ENCODE assay signal across 8 cellular contexts in genomic region chr10:79093658-79094411, GRCh38.
DNase-seq lines count a peak whose midpoint lies in the region; ATAC-seq and TF ChIP-seq lines count a peak whose summit lies in the region.

No MANE protein-coding gene starts in this region.

- peaks cover 11% of the 10 kb centered on the region for H3K27me3 Mint-ChIP-seq in activated naive CD4-positive, alpha-beta T cell treated with anti-CD3 and anti-CD28 coated beads, Interleukin-2, amount 10 ng/mL, durations not matched to agents 7 days and 5 days

- no peak overlapping the region for H3K4me3 Mint-ChIP-seq in activated naive CD4-positive, alpha-beta T cell treated with anti-CD3 and anti-CD28 coated beads, Interleukin-2, amount 10 ng/mL, durations not matched to agents 7 days and 5 days

- no peaks in the 10 kb centered on the region for H3K9me3 Mint-ChIP-seq in activated naive CD4-positive, alpha-beta T cell treated with anti-CD3 and anti-CD28 coated beads, Interleukin-2, amount 10 ng/mL, durations not matched to agents 7 days and 5 days

- DNase-seq in activated naive CD4-positive, alpha-beta T cell treated with anti-CD3 and anti-CD28 coated beads, Interleukin-2, amount 10 ng/mL, durations not matched to agents 7 days and 5 days: no peak
- no peak for DNase-seq in activated naive CD4-positive, alpha-beta T cell treated with anti-CD3 and anti-CD28 coated beads, Interleukin-2, amount 50 U/mL, for 16 hours
- DNase-seq in NOMO-1 treated with dmso at 0.1 percent for 144 hours (lab: John Stamatoyannopoulos, UW; ENCODE audit: unreplicated experiment): peak; percentile 78
- DNase-seq in fibroblast of mammary gland (ENCODE audit: low read depth): peak; percentile 65
- DNase-seq in putamen (ENCODE audit: low spot score): peak; percentile 16
- no peak for DNase-seq in AG20443 (ENCODE audit: low spot score)
- DNase-seq in activated T-cell treated with anti-CD3 and anti-CD28 coated beads, Interleukin-2, amount 50 U/mL, for 1 hour: no peak

- H3K36me3 Mint-ChIP-seq in activated naive CD4-positive, alpha-beta T cell treated with anti-CD3 and anti-CD28 coated beads, Interleukin-2, amount 10 ng/mL, durations not matched to agents 7 days and 5 days: no peaks in the 10 kb centered on the region

- CTCF ChIA-PET in activated naive CD4-positive, alpha-beta T cell treated with anti-CD3 and anti-CD28 coated beads, Interleukin-2, amount 10 ng/mL, durations not matched to agents 7 days and 5 days (lab: Charles Lee): no interaction called here

- ATAC-seq in HG03025 (IDR thresholded peaks at IDR 0.05; ENCODE audit: low FRiP score, unreplicated experiment): no peak

- H3K4me3 ChIP-seq in fibroblast of mammary gland (ENCODE audit: control insufficient read depth, low read depth, low read length): no peak overlapping the region

- TF ChIP-seq CTCF in fibroblast of mammary gland (conservative IDR thresholded peaks at IDR 0.05; ENCODE audit: control insufficient read depth, insufficient read depth, low read depth, low read length): no peak

- H3K4me1 Mint-ChIP-seq in activated naive CD4-positive, alpha-beta T cell treated with anti-CD3 and anti-CD28 coated beads, Interleukin-2, amount 10 ng/mL, durations not matched to agents 7 days and 5 days: peaks cover 19% of the 10 kb centered on the region

- peak overlapping the region; percentile 19 for H3K27ac Mint-ChIP-seq in activated naive CD4-positive, alpha-beta T cell treated with anti-CD3 and anti-CD28 coated beads, Interleukin-2, amount 10 ng/mL, durations not matched to agents 7 days and 5 days

Comparison
In these comparisons a context has a peak if more than half of its experiments do, and no peak if none do; other contexts are left out.
1. DNase-seq: peak in NOMO-1 treated with dmso at 0.1 percent for 144 hours (single experiment), fibroblast of mammary gland (single experiment) and putamen (single experiment); none in activated naive CD4-positive, alpha-beta T cell treated with anti-CD3 and anti-CD28 coated beads, Interleukin-2, amount 10 ng/mL, durations not matched to agents 7 days and 5 days (single experiment), activated naive CD4-positive, alpha-beta T cell treated with anti-CD3 and anti-CD28 coated beads, Interleukin-2, amount 50 U/mL, for 16 hours (single experiment), AG20443 (single experiment) and activated T-cell treated with anti-CD3 and anti-CD28 coated beads, Interleukin-2, amount 50 U/mL, for 1 hour (single experiment).